Comparison of ENCODE assay signal across 17 cellular contexts in the genomic region with DNA sequence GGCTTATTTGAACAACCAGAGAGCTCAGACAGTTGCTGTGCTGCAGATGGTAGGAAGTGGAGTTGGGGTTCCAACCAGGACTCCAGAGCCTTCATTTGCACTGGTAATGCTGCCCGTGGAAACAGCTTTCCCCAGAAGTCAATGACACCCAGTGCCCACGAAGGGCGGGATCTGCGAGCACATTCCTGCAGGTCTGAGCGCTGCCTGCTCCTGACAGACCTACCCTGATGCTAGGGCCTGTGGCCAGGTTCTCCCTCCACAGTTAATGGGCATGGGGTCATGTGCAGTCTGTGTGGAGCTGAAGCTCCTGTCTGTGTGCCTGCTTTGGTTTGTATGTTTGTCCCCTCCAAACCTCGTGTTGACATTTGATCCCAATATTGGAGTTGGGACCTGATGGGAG.
"Had no signal": no experiment of that assay in that cellular context is flagged by ENCODE, and none has a peak within 500 bp of the region (broad histone marks: within the 10 kb centered on the region; RNA-seq: fewer than 3 reads in every experiment).

No MANE protein-coding gene starts in this region.

- H3K4me3 ChIP-seq: colonic mucosa, esophagus squamous epithelium, gastroesophageal sphincter, tibial artery, upper lobe of right lung, vagina had no signal

- H3K27ac ChIP-seq: colonic mucosa, esophagus squamous epithelium, gastroesophageal sphincter, neutrophil, tibial artery, upper lobe of right lung, vagina had no signal

- H3K9me3 ChIP-seq: colonic mucosa, esophagus squamous epithelium, gastroesophageal sphincter, neutrophil, tibial artery, upper lobe of right lung, vagina had no signal

- H3K27me3 ChIP-seq: colonic mucosa, esophagus squamous epithelium, gastroesophageal sphincter, neutrophil, tibial artery, upper lobe of right lung, vagina had no signal

- DNase-seq: cerebellar nuclear complex; colonic mucosa; dermis blood vessel endothelial cell; esophagus squamous epithelium; foreskin fibroblast; left colon; naive thymus-derived CD4-positive, alpha-beta T cell; nephron progenitor cell; small intestine; stimulated activated CD4-positive, alpha-beta T cell treated with anti-CD3 and anti-CD28 coated beads, Interleukin-2, amount 100 ng/mL, for 48 hours; stimulated activated naive CD4-positive, alpha-beta T cell treated with Interleukin-2 at 50 U/mL for 16 hours had no signal

- ATAC-seq: gastroesophageal sphincter; left colon; naive thymus-derived CD4-positive, alpha-beta T cell; right cardiac atrium; upper lobe of right lung had no signal

- H3K4me1 ChIP-seq: colonic mucosa, esophagus squamous epithelium, gastroesophageal sphincter, tibial artery, vagina had no signal

- H3K36me3 ChIP-seq: colonic mucosa, esophagus squamous epithelium, gastroesophageal sphincter, neutrophil, tibial artery, upper lobe of right lung, vagina had no signal

- FAIRE-seq: small intestine had no signal
